Comparison of ENCODE assay signal across 8 cellular contexts in genomic region chr19:18304496-18305312, GRCh38. TPM values are rescaled to one million over a fixed set of nuclear protein-coding genes. Genes with fewer than 3 reads are reported as not detected.
A peak's percentile ranks its signal among the peaks of the same experiment; 100 is the strongest.
DNase-seq lines count a peak whose midpoint lies in the region; ATAC-seq and TF ChIP-seq lines count a peak whose summit lies in the region.

No MANE protein-coding gene starts in this region.

- TF ChIP-seq CTCF in fibroblast of villous mesenchyme (IDR thresholded peaks at IDR 0.05; ENCODE audit: insufficient read depth, low read depth, low read length), result no peak
- no peak for TF ChIP-seq CTCF in nephron progenitor cell (IDR thresholded peaks at IDR 0.05)

- no peaks in the 10 kb centered on the region for H3K9me3 Mint-ChIP-seq in nephron progenitor cell
- no peaks in the 10 kb centered on the region for H3K9me3 Mint-ChIP-seq in stimulated activated naive CD8-positive, alpha-beta T cell treated with anti-CD3 and anti-CD28 coated beads, Interleukin-15, Interleukin-2, amounts not matched to agents 100 ng/mL and 50 ng/mL, for 24 hours

- H3K4me1 Mint-ChIP-seq in nephron progenitor cell, result peaks cover 41% of the 10 kb centered on the region
- H3K4me1 Mint-ChIP-seq in stimulated activated naive CD8-positive, alpha-beta T cell treated with anti-CD3 and anti-CD28 coated beads, Interleukin-15, Interleukin-2, amounts not matched to agents 100 ng/mL and 50 ng/mL, for 24 hours (ENCODE audit: low read depth), result peaks cover 58% of the 10 kb centered on the region

- no peaks in the 10 kb centered on the region for H3K27me3 Mint-ChIP-seq in nephron progenitor cell (ENCODE audit: low read depth, poor library complexity)
- H3K27me3 Mint-ChIP-seq in stimulated activated naive CD8-positive, alpha-beta T cell treated with anti-CD3 and anti-CD28 coated beads, Interleukin-15, Interleukin-2, amounts not matched to agents 100 ng/mL and 50 ng/mL, for 24 hours, result no peaks in the 10 kb centered on the region

- peaks cover 14% of the 10 kb centered on the region for H3K36me3 Mint-ChIP-seq in nephron progenitor cell (ENCODE audit: low read depth)
- H3K36me3 Mint-ChIP-seq in stimulated activated naive CD8-positive, alpha-beta T cell treated with anti-CD3 and anti-CD28 coated beads, Interleukin-15, Interleukin-2, amounts not matched to agents 100 ng/mL and 50 ng/mL, for 24 hours (ENCODE audit: low read depth), result peaks cover 29% of the 10 kb centered on the region

- peak overlapping the region; percentile 67 for H3K4me3 Mint-ChIP-seq in nephron progenitor cell
- H3K4me3 Mint-ChIP-seq in stimulated activated naive CD8-positive, alpha-beta T cell treated with anti-CD3 and anti-CD28 coated beads, Interleukin-15, Interleukin-2, amounts not matched to agents 100 ng/mL and 50 ng/mL, for 24 hours, result peak overlapping the region; percentile 84

- DNase-seq in DMS53 treated with DMSO at 0.1 percent for 48 hours (lab: John Stamatoyannopoulos, UW; ENCODE audit: unreplicated experiment), result peak; percentile 64
- peak; percentile 69 for DNase-seq in RKO (ENCODE audit: low spot score)
- peak; percentile 94 for DNase-seq in activated effector memory CD4-positive, alpha-beta T cell treated with anti-CD3 and anti-CD28 coated beads, Interleukin-2, amount 50 U/mL, for 16 hours
- peak; percentile 95 for DNase-seq in fibroblast of villous mesenchyme (ENCODE audit: low read depth)
- DNase-seq in nephron progenitor cell, result peak; percentile 62
- no peak for DNase-seq in COR-L47 (lab: John Stamatoyannopoulos, UW)

- ATAC-seq in HG02588 (IDR thresholded peaks at IDR 0.05; ENCODE audit: unreplicated experiment), result peak; percentile 38

- peak overlapping the region; percentile 98 for H3K27ac Mint-ChIP-seq in nephron progenitor cell
- H3K27ac Mint-ChIP-seq in stimulated activated naive CD8-positive, alpha-beta T cell treated with anti-CD3 and anti-CD28 coated beads, Interleukin-15, Interleukin-2, amounts not matched to agents 100 ng/mL and 50 ng/mL, for 24 hours, result peak overlapping the region; percentile 95

- peak overlapping the region; percentile 35 for H3K4me3 ChIP-seq in fibroblast of villous mesenchyme (ENCODE audit: low read depth, low read length)

RNA-seq across cellular contexts. Expression of gene LSM4, which starts 18.2 kb away (rescaled TPM):
- total RNA-seq in fibroblast of villous mesenchyme, result 131 and 143 TPM in 2 replicates

RNA-seq across cellular contexts. Expression of gene JUND, which starts 23.3 kb away (rescaled TPM):
- total RNA-seq in fibroblast of villous mesenchyme, result 111 and 150 TPM in 2 replicates

RNA-seq across cellular contexts. Expression of gene IQCN, which starts 30.5 kb away (rescaled TPM):
- 0.86 and 0.97 TPM in 2 replicates for total RNA-seq in fibroblast of villous mesenchyme

RNA-seq across cellular contexts. Expression of gene PGPEP1, which starts 35.7 kb away (rescaled TPM):
- total RNA-seq in fibroblast of villous mesenchyme, result 24.8 and 29.8 TPM in 2 replicates
